1 cellular context compared by ENCODE assay signal in genomic region chr4:40264995-40265909, GRCh38.
TF ChIP-seq lines count a peak whose summit lies in the region.

No MANE protein-coding gene starts in this region.

TF ChIP-seq in H1, 55 proteins besides CTCF, POLR2A, EP300 and RAD21 (continued from another document):
- TF ChIP-seq CHD7 (IDR thresholded peaks at IDR 0.05; ENCODE audit: insufficient replicate concordance, low read length): no peak
- TF ChIP-seq CBX5 (IDR thresholded peaks at IDR 0.05; ENCODE audit: low read depth, low read length): no peak
- no peak for TF ChIP-seq SP4 (IDR thresholded peaks at IDR 0.05; ENCODE audit: low read length)
- no peak for TF ChIP-seq TCF12 (IDR thresholded peaks at IDR 0.05; ENCODE audit: low read depth, low read length)
- TF ChIP-seq BRCA1 (IDR thresholded peaks at IDR 0.05; ENCODE audit: low read depth, low read length): no peak
- no peak for TF ChIP-seq SP2 (IDR thresholded peaks at IDR 0.05; ENCODE audit: low read length)
- TF ChIP-seq BACH1 (IDR thresholded peaks at IDR 0.05; ENCODE audit: low read length): no peak
TF ChIP-seq in H1: peak in this region for 0.
